In genomic region chr5:1636981-1637638, GRCh38 we compare ENCODE assay signal across 19 cellular contexts.
"Had no signal": no experiment of that assay in that cellular context is flagged by ENCODE, and none has a peak within 500 bp of the region (broad histone marks: within the 10 kb centered on the region; RNA-seq: fewer than 3 reads in every experiment).

No MANE protein-coding gene starts in this region.

- H3K36me3 ChIP-seq: adrenal gland, breast epithelium, thyroid gland had no signal

- H3K27me3 ChIP-seq: adrenal gland, breast epithelium, thyroid gland had no signal

- H3K27ac ChIP-seq: adrenal gland, breast epithelium, dorsolateral prefrontal cortex, epithelial cell of prostate, thyroid gland, VCaP had no signal

- H3K4me3 ChIP-seq: adrenal gland, breast epithelium, dorsolateral prefrontal cortex, thyroid gland had no signal

- H3K4me1 ChIP-seq: adrenal gland, breast epithelium, thyroid gland had no signal

- H3K9me3 ChIP-seq: adrenal gland, breast epithelium, thyroid gland had no signal

- H3K4me3 Mint-ChIP-seq: nephron progenitor cell had no signal

- DNase-seq: activated CD4-positive, alpha-beta T cell treated with anti-CD3 and anti-CD28 coated beads, Interleukin-2, amount 50 U/mL, for 48 hours; activated effector memory CD4-positive, alpha-beta T cell treated with Interleukin-2 at 50 U/mL for 16 hours; foreskin fibroblast; islet precursor cell; left colon; nephron progenitor cell; right cardiac atrium; small intestine; stimulated activated CD4-positive, alpha-beta T cell treated with anti-CD3 and anti-CD28 coated beads, Interleukin-4, amount 100 ng/mL, for 24 hours; stimulated activated naive CD4-positive, alpha-beta T cell; T-helper 17 cell; thyroid gland had no signal

- H3K27ac Mint-ChIP-seq: nephron progenitor cell, progenitor cell of endocrine pancreas, T-helper 17 cell had no signal

- H3K9me3 Mint-ChIP-seq: activated naive CD4-positive, alpha-beta T cell treated with anti-CD3 and anti-CD28 coated beads, Interleukin-2, amount 50 U/mL, for 72 hours; nephron progenitor cell had no signal

- ATAC-seq: activated naive CD4-positive, alpha-beta T cell treated with anti-CD3 and anti-CD28 coated beads, Interleukin-2, amount 50 U/mL, for 72 hours; left colon; right cardiac atrium; T-helper 17 cell had no signal
